Comparison of ENCODE assay signal across 8 cellular contexts in genomic region chr6:25556516-25556915, GRCh38.
A peak's percentile ranks its signal among the peaks of the same experiment; 100 is the strongest.
DNase-seq lines count a peak whose midpoint lies in the region; ATAC-seq and TF ChIP-seq lines count a peak whose summit lies in the region.

No MANE protein-coding gene starts in this region.

- H3K9me3 ChIP-seq in BE2C (no peaks in the 10 kb centered on the region), HCT116 (ENCODE audit: control insufficient read depth in 1 of 2, insufficient read depth in 1 of 2, low read depth in 1 of 2, low read length in 2 of 2) (no peaks in the 10 kb centered on the region), right lobe of liver (no peaks in the 10 kb centered on the region)

- peak; percentile 86 for DNase-seq in BE2C
- peak; percentile 71 for DNase-seq in HCT116 (ENCODE audit: low read depth, low spot score)
- DNase-seq in NCI-H526 treated with DMSO at 0.1 percent for 48 hours (lab: John Stamatoyannopoulos, UW): peak; percentile 35
- peak; percentile 63 to 76 for DNase-seq in activated CD4-positive, alpha-beta T cell treated with anti-CD3 and anti-CD28 coated beads, Interleukin-2, amount 50 U/mL, for 24 hours (ENCODE audit: low read depth in 1 of 2, low spot score in 1 of 2)
- peak; percentile 73 for DNase-seq in dedifferentiated amniotic fluid mesenchymal stem cell (ENCODE audit: extremely low spot score)
- peak; percentile 72 to 77 (median 74) for DNase-seq in right lobe of liver
- DNase-seq in stimulated activated CD4-positive, alpha-beta T cell treated with anti-CD3 and anti-CD28 coated beads, TNF-alpha, amount 100 ng/mL, for 48 hours (ENCODE audit: low read depth in 3 of 3): peak; percentile 51 to 82 (median 63)

- RAD21 ChIA-PET in HCT116 (lab: Charles Lee; ENCODE audit: low non-redundant PET in 1 of 2, low total read pairs in 2 of 2, uncharacterized antibody in 2 of 2, unreplicated experiment in 2 of 2): interaction anchor here (0.7 to 1.1 kb wide), 4 partner anchors 13 to 333 kb away, joined by 3 read pairs; no protein-coding TSS in a partner anchor

- H3K36me3 ChIP-seq in BE2C (no peaks in the 10 kb centered on the region), HCT116 (ENCODE audit: control insufficient read depth in 1 of 2, insufficient read depth in 2 of 2, low read length in 2 of 2) (no peaks in the 10 kb centered on the region), right lobe of liver (no peaks in the 10 kb centered on the region)

- no TSS peak for BruUV-seq in HCT116 (replicated peaks; lab: Mats Ljungman, UMichigan)

- POLR2A ChIA-PET in HCT116 (lab: Charles Lee): interaction anchor here (1.2 kb wide), 2 partner anchors 328 to 333 kb away, joined by 3 read pairs; no protein-coding TSS in a partner anchor

- H3K27me3 ChIP-seq in BE2C: no peaks in the 10 kb centered on the region
- no peaks in the 10 kb centered on the region for H3K27me3 ChIP-seq in HCT116 (ENCODE audit: insufficient read depth, low read length)
- H3K27me3 ChIP-seq in right lobe of liver: no peaks in the 10 kb centered on the region

- no peaks in the 10 kb centered on the region for H3K79me2 ChIP-seq in HCT116 (ENCODE audit: insufficient read depth, low read length)

- peak; percentile 65 for TF ChIP-seq RAD21 in HCT116 (IDR thresholded peaks at IDR 0.05; ENCODE audit: low read depth)

- peaks cover 4% of the 10 kb centered on the region; the same call in 1 of the 2 replicates for H3K4me1 ChIP-seq in BE2C
- H3K4me1 ChIP-seq in HCT116 (ENCODE audit: control insufficient read depth in 1 of 2, insufficient read depth in 2 of 2, low read length in 2 of 2): no peaks in the 10 kb centered on the region
- no peaks in the 10 kb centered on the region for H3K4me1 ChIP-seq in right lobe of liver

- no peak for TF ChIP-seq POLR2A in HCT116 (IDR thresholded peaks at IDR 0.05; ENCODE audit: borderline replicate concordance, extremely low read depth, insufficient read depth, insufficient read length)
- TF ChIP-seq POLR2A in right lobe of liver (IDR thresholded peaks at IDR 0.05): no peak

- H2AFZ ChIP-seq in HCT116 (ENCODE audit: low read depth, low read length, poor library complexity, severe bottlenecking): no peak overlapping the region

- intact Hi-C loops in HCT116 (cut with micrococcal nuclease): loop anchor here (1.0 to 2.0 kb wide), 2 partner anchors 291 to 334 kb away; no protein-coding TSS in a partner anchor
- intact Hi-C loops in right lobe of liver (cut with DNase I): no loop called here

- H3K9me2 ChIP-seq in HCT116 (ENCODE audit: insufficient read depth): no peaks in the 10 kb centered on the region

- H3K4me3 ChIP-seq in BE2C (ENCODE audit: low read depth, low read length): no peak overlapping the region
- no peak overlapping the region for H3K4me3 ChIP-seq in HCT116 (replicated peaks in 1 of 2; ENCODE audit: low read depth in 1 of 2, low read length in 2 of 2)
- no peak overlapping the region for H3K4me3 ChIP-seq in right lobe of liver

- H4K20me1 ChIP-seq in HCT116 (ENCODE audit: insufficient read depth): no peaks in the 10 kb centered on the region

- H3K27ac ChIP-seq in HCT116 (ENCODE audit: low read depth, low read length) (no peak overlapping the region), right lobe of liver (no peak overlapping the region)

- TF ChIP-seq CTCF in BE2C (IDR thresholded peaks at IDR 0.05; ENCODE audit: low read depth, low read length): peak; percentile 94
- peak; percentile 56 to 89 (median 79) for TF ChIP-seq CTCF in HCT116 (IDR thresholded peaks at IDR 0.05 in 2 of 3, conservative IDR thresholded peaks at IDR 0.05 in 1 of 3; ENCODE audit: borderline replicate concordance in 1 of 3, insufficient read depth in 1 of 3, low read depth in 2 of 3, low read length in 2 of 3)
- peak; percentile 62 to 89 (median 82) for TF ChIP-seq CTCF in right lobe of liver (IDR thresholded peaks at IDR 0.05)

- WGBS in right lobe of liver (ENCODE audit: insufficient coverage, low coverage, low lambda C conversion rate, missing lambda C conversion rate): 22% methylated on average over 10 of the region's 10 CpGs

- no peak overlapping the region for H3K4me2 ChIP-seq in HCT116 (ENCODE audit: low read length)

- no peak overlapping the region for H3K9ac ChIP-seq in HCT116 (ENCODE audit: low read length)

- ATAC-seq in HCT116 (peak; percentile 87), right lobe of liver (peak; percentile 81 to 88 (median 84)), HG02759 (IDR thresholded peaks at IDR 0.05; ENCODE audit: unreplicated experiment) (no peak)

- CTCF ChIA-PET in HCT116 (lab: Charles Lee): interaction anchor here (0.7 to 3.8 kb wide), 14 partner anchors 10 to 333 kb away, joined by 3 to 31 read pairs (median 5); partner anchors contain the start of gene CARMIL1

TF ChIP-seq in HCT116, 20 proteins besides CTCF, POLR2A, EP300 and RAD21:
- TF ChIP-seq ZNF274 (IDR thresholded peaks at IDR 0.05; ENCODE audit: low read depth, low read length) (no peak), FOSL1 (IDR thresholded peaks at IDR 0.05; ENCODE audit: low read depth) (no peak), CBX3 (IDR thresholded peaks at IDR 0.05; ENCODE audit: low read depth) (no peak), TCF7L2 (IDR thresholded peaks at IDR 0.05; ENCODE audit: borderline replicate concordance, extremely low read depth, insufficient read depth, insufficient read length) (no peak), ZBTB33 (IDR thresholded peaks at IDR 0.05; ENCODE audit: extremely low read depth, insufficient replicate concordance, low read length) (no peak), SP1 (IDR thresholded peaks at IDR 0.05; ENCODE audit: low read depth) (no peak), CEBPB (IDR thresholded peaks at IDR 0.05; ENCODE audit: low read depth) (no peak), EGR1 (IDR thresholded peaks at IDR 0.05; ENCODE audit: low read depth) (no peak), REST (IDR thresholded peaks at IDR 0.05; ENCODE audit: low read depth) (no peak), MAX (IDR thresholded peaks at IDR 0.05) (no peak), ATF3 (IDR thresholded peaks at IDR 0.05) (no peak), EZH2phosphoT487 (IDR thresholded peaks at IDR 0.05; ENCODE audit: borderline replicate concordance) (no peak), SIN3A (IDR thresholded peaks at IDR 0.05; ENCODE audit: low read depth) (no peak), ZFX (IDR thresholded peaks at IDR 0.05) (no peak), POLR2AphosphoS5 (IDR thresholded peaks at IDR 0.05; ENCODE audit: low read depth, low read length) (no peak), EZH2 (IDR thresholded peaks at IDR 0.05) (no peak), YY1 (IDR thresholded peaks at IDR 0.05; ENCODE audit: extremely low read depth, insufficient replicate concordance, low read depth, low read length) (no peak), SRF (IDR thresholded peaks at IDR 0.05; ENCODE audit: low read depth) (no peak)

Comparison
In these comparisons a context has a peak if more than half of its experiments do, and no peak if none do; other contexts are left out.
1. DNase-seq: peak in every context shown above with its lines; median percentile 86 in BE2C; 74 in right lobe of liver; 73 in dedifferentiated amniotic fluid mesenchymal stem cell; 71 in HCT116; 70 in activated CD4-positive, alpha-beta T cell treated with anti-CD3 and anti-CD28 coated beads, Interleukin-2, amount 50 U/mL, for 24 hours; 63 in stimulated activated CD4-positive, alpha-beta T cell treated with anti-CD3 and anti-CD28 coated beads, TNF-alpha, amount 100 ng/mL, for 48 hours; 35 in NCI-H526 treated with DMSO at 0.1 percent for 48 hours.